In genomic region chr1:227746676-227747075, GRCh38 we compare ENCODE assay signal across 14 cellular contexts. TPM values are rescaled to one million over a fixed set of nuclear protein-coding genes. Genes with fewer than 3 reads are reported as not detected.
DNase-seq lines count a peak whose midpoint lies in the region; ATAC-seq, FAIRE-seq and TF ChIP-seq lines count a peak whose summit lies in the region.
"Had no signal": no experiment of that assay in that cellular context is flagged by ENCODE, and none has a peak within 500 bp of the region (broad histone marks: within the 10 kb centered on the region; RNA-seq: fewer than 3 reads in every experiment).

No MANE protein-coding gene starts in this region.

- TF ChIP-seq EP300 in H1 (IDR thresholded peaks at IDR 0.05; ENCODE audit: borderline replicate concordance in 1 of 2, low read depth in 2 of 2, low read length in 2 of 2): no peak
- TF ChIP-seq EP300 in ovary (IDR thresholded peaks at IDR 0.05): no peak

- H3K56ac ChIP-seq in H1 (replicated peaks; ENCODE audit: insufficient read length, low read depth, low read length): no peak overlapping the region

- peaks cover 14 to 43% of the 10 kb centered on the region in 2 experiments for H4K20me1 ChIP-seq in H1 (replicated peaks in 1 of 2; ENCODE audit: control insufficient read depth in 1 of 2, insufficient read depth in 2 of 2, low read length in 2 of 2)

- H3K4me3 Mint-ChIP-seq in activated CD8-positive, alpha-beta memory T cell treated with anti-CD3 and anti-CD28 coated beads, Interleukin-2, amount 10 ng/mL, durations not matched to agents 7 days and 5 days: no peak overlapping the region
- peak overlapping the region in 2 of 8 donors; percentile 26 to 29 for H3K4me3 Mint-ChIP-seq in CD4-positive, alpha-beta memory T cell
- no peak overlapping the region for H3K4me3 Mint-ChIP-seq in activated T-cell treated with anti-CD3 and anti-CD28 coated beads, Interleukin-2, amount 50 U/mL, for 72 hours

- no peak overlapping the region for H3K27ac ChIP-seq in CD4-positive, alpha-beta memory T cell (ENCODE audit: low read depth, low read length)
- H3K27ac ChIP-seq in H1 (ENCODE audit: low read depth, low read length) (no peak overlapping the region), ovary (peak overlapping the region; percentile 82 to 93)

- TF ChIP-seq CTCF in H1 (IDR thresholded peaks at IDR 0.05; ENCODE audit: control extremely low read depth in 1 of 3, insufficient read depth in 1 of 3, low read depth in 1 of 3, low read length in 3 of 3) (no peak), ovary (IDR thresholded peaks at IDR 0.05) (no peak)

- H2BK5ac ChIP-seq in H1 (ENCODE audit: low read depth, low read length): no peak overlapping the region; the same call in 1 of the 2 replicates

- TF ChIP-seq RAD21 in H1 (IDR thresholded peaks at IDR 0.05 in 1 of 2, conservative IDR thresholded peaks at IDR 0.05 in 1 of 2; ENCODE audit: low read depth in 2 of 2, low read length in 2 of 2): no peak

- no peak overlapping the region for H3K9ac ChIP-seq in H1 (replicated peaks in 1 of 4; ENCODE audit: extremely low read depth in 1 of 4, low read depth in 3 of 4, low read length in 3 of 4)

- H2BK120ac ChIP-seq in H1 (replicated peaks; ENCODE audit: low read depth, low read length): no peak overlapping the region

- no peak overlapping the region for H2BK12ac ChIP-seq in H1 (ENCODE audit: low read depth, low read length)

- no peak for DNase-seq in activated CD8-positive, alpha-beta memory T cell treated with anti-CD3 and anti-CD28 coated beads, Interleukin-2, amount 10 ng/mL, durations not matched to agents 7 days and 5 days
- no peak for DNase-seq in activated CD8-positive, alpha-beta memory T cell treated with anti-CD3 and anti-CD28 coated beads, Interleukin-2, amount 50 U/mL, for 48 hours
- DNase-seq in CD4-positive, alpha-beta memory T cell: no peak
- DNase-seq in H1 (ENCODE audit: low read depth in 1 of 2, low spot score in 2 of 2) (no peak), ovary (peak in 3 of 5 donors; percentile 13 to 31 (median 19)), SKM-1 (lab: John Stamatoyannopoulos, UW; ENCODE audit: unreplicated experiment) (no peak)
- DNase-seq in activated T-cell treated with anti-CD3 and anti-CD28 coated beads, Interleukin-2, amount 50 U/mL, for 72 hours: no peak
- DNase-seq: 8988T, AML-193, Calu3, DMS 273 treated with DMSO at 0.1 percent for 48 hours had no signal

- no peak overlapping the region for H3K4me3 ChIP-seq in CD4-positive, alpha-beta memory T cell (ENCODE audit: low read length in 2 of 2)
- H3K4me3 ChIP-seq in H1 (ENCODE audit: extremely low read depth in 1 of 4, insufficient read depth in 2 of 4, low read depth in 3 of 4, low read length in 4 of 4) (no peak overlapping the region), ovary (no peak overlapping the region)
- H3K4me3 ChIP-seq: BLaER1 had no signal

- no peaks in the 10 kb centered on the region for H3K23me2 ChIP-seq in H1 (ENCODE audit: low read depth, low read length)

- H3K27me3 ChIP-seq in CD4-positive, alpha-beta memory T cell (ENCODE audit: insufficient read depth, low read length): no peaks in the 10 kb centered on the region
- H3K27me3 ChIP-seq in H1 (replicated peaks in 1 of 4; ENCODE audit: control insufficient read depth in 3 of 4, extremely low read depth in 1 of 4, insufficient read depth in 3 of 4, low read length in 3 of 4) (no peaks in the 10 kb centered on the region), ovary (no peaks in the 10 kb centered on the region)
- H3K27me3 ChIP-seq: BLaER1 had no signal

- H2AK5ac ChIP-seq in H1 (ENCODE audit: low read depth, low read length): no peak overlapping the region

- CTCF ChIA-PET in activated CD8-positive, alpha-beta memory T cell treated with anti-CD3 and anti-CD28 coated beads, Interleukin-2, amount 10 ng/mL, durations not matched to agents 7 days and 5 days (lab: Charles Lee): interaction anchor here (1.4 kb wide), 1 partner anchor 10 kb away, joined by 4 read pairs; no protein-coding TSS in a partner anchor
- CTCF ChIA-PET in CD4-positive, alpha-beta memory T cell (lab: Charles Lee; ENCODE audit: partially characterized antibody): no interaction called here
- CTCF ChIA-PET in H1 (lab: Charles Lee; ENCODE audit: partially characterized antibody): interaction anchor here (0.6 kb wide), 1 partner anchor 74 kb away, joined by 4 read pairs; no protein-coding TSS in a partner anchor

- no peak overlapping the region for H3K4me2 ChIP-seq in H1 (ENCODE audit: insufficient read depth in 1 of 2, low read depth in 2 of 2, low read length in 2 of 2)

- no peaks in the 10 kb centered on the region for H3K9me3 Mint-ChIP-seq in activated CD8-positive, alpha-beta memory T cell treated with anti-CD3 and anti-CD28 coated beads, Interleukin-2, amount 10 ng/mL, durations not matched to agents 7 days and 5 days (ENCODE audit: low read depth)
- no peaks in the 10 kb centered on the region for H3K9me3 Mint-ChIP-seq in CD4-positive, alpha-beta memory T cell
- H3K9me3 Mint-ChIP-seq in activated T-cell treated with anti-CD3 and anti-CD28 coated beads, Interleukin-2, amount 50 U/mL, for 72 hours: no peaks in the 10 kb centered on the region

- no peak overlapping the region for H2BK15ac ChIP-seq in H1 (ENCODE audit: low read length)

- H3K36me3 ChIP-seq in CD4-positive, alpha-beta memory T cell (ENCODE audit: insufficient read depth, low read length): peaks cover 23% of the 10 kb centered on the region
- peaks cover 0 to 7% (median 3%) of the 10 kb centered on the region in 4 experiments; a peak in 6 of 8 replicates for H3K36me3 ChIP-seq in H1 (ENCODE audit: control insufficient read depth in 2 of 4, insufficient read depth in 4 of 4, low read length in 3 of 4)
- H3K36me3 ChIP-seq in ovary: no peaks in the 10 kb centered on the region

- H3K79me2 ChIP-seq in H1 (ENCODE audit: control insufficient read depth in 1 of 2, insufficient read depth in 2 of 2, low read length in 2 of 2): peaks cover 4 to 77% of the 10 kb centered on the region in 2 experiments; a peak in 3 of 4 replicates

- peaks cover 44% of the 10 kb centered on the region for H3K4me1 Mint-ChIP-seq in activated CD8-positive, alpha-beta memory T cell treated with anti-CD3 and anti-CD28 coated beads, Interleukin-2, amount 10 ng/mL, durations not matched to agents 7 days and 5 days
- peaks cover 33 to 75% (median 53%) of the 10 kb centered on the region in 4 donors for H3K4me1 Mint-ChIP-seq in CD4-positive, alpha-beta memory T cell
- peaks cover 13% of the 10 kb centered on the region for H3K4me1 Mint-ChIP-seq in activated T-cell treated with anti-CD3 and anti-CD28 coated beads, Interleukin-2, amount 50 U/mL, for 72 hours (ENCODE audit: low read depth)

- H3K18ac ChIP-seq in H1 (ENCODE audit: extremely low read depth, low read length): no peak overlapping the region

- POLR2A ChIA-PET in CD4-positive, alpha-beta memory T cell (lab: Charles Lee; ENCODE audit: partially characterized antibody): no interaction called here
- POLR2A ChIA-PET in H1 (lab: Charles Lee; ENCODE audit: partially characterized antibody): no interaction called here

- WGBS in H1 (ENCODE audit: extremely low coverage in 1 of 2, insufficient coverage in 1 of 2, insufficient read length in 1 of 2, insufficient replicate concordance in 2 of 2, low coverage in 1 of 2, low lambda C conversion rate in 2 of 2, missing lambda C conversion rate in 1 of 2), 2 experiments: 94% methylated on average over 6 of the region's 6 CpGs; no CpG with 5 or more reads in 1 of the 2 experiments
- WGBS in ovary, 3 donors: 73 to 78% (median 77%) methylated on average over 6 of the region's 6 CpGs

- H3K27ac Mint-ChIP-seq in activated CD8-positive, alpha-beta memory T cell treated with anti-CD3 and anti-CD28 coated beads, Interleukin-2, amount 10 ng/mL, durations not matched to agents 7 days and 5 days: peak overlapping the region; percentile 50
- peak overlapping the region in 6 of 7 donors; percentile 18 to 82 (median 68) for H3K27ac Mint-ChIP-seq in CD4-positive, alpha-beta memory T cell
- H3K27ac Mint-ChIP-seq in activated T-cell treated with anti-CD3 and anti-CD28 coated beads, Interleukin-2, amount 50 U/mL, for 72 hours: no peak overlapping the region

- no peak overlapping the region for H3K23ac ChIP-seq in H1 (ENCODE audit: insufficient read length)

- H2AFZ ChIP-seq in H1 (ENCODE audit: low read length): no peak overlapping the region

- H3K27me3 Mint-ChIP-seq in activated CD8-positive, alpha-beta memory T cell treated with anti-CD3 and anti-CD28 coated beads, Interleukin-2, amount 10 ng/mL, durations not matched to agents 7 days and 5 days: no peaks in the 10 kb centered on the region
- no peaks in the 10 kb centered on the region for H3K27me3 Mint-ChIP-seq in CD4-positive, alpha-beta memory T cell
- H3K27me3 Mint-ChIP-seq in activated T-cell treated with anti-CD3 and anti-CD28 coated beads, Interleukin-2, amount 50 U/mL, for 72 hours (ENCODE audit: low read depth): no peaks in the 10 kb centered on the region

- H3K9me3 ChIP-seq in CD4-positive, alpha-beta memory T cell (ENCODE audit: control insufficient read depth in 1 of 2, low read length in 2 of 2): no peaks in the 10 kb centered on the region
- no peaks in the 10 kb centered on the region for H3K9me3 ChIP-seq in H1 (ENCODE audit: insufficient read depth in 2 of 2, low read depth in 1 of 2, low read length in 1 of 2)
- no peaks in the 10 kb centered on the region for H3K9me3 ChIP-seq in ovary
- H3K9me3 ChIP-seq: BLaER1 had no signal

- peaks cover 14% of the 10 kb centered on the region for H3K36me3 Mint-ChIP-seq in activated CD8-positive, alpha-beta memory T cell treated with anti-CD3 and anti-CD28 coated beads, Interleukin-2, amount 10 ng/mL, durations not matched to agents 7 days and 5 days
- peaks cover 15 to 24% of the 10 kb centered on the region in 2 donors for H3K36me3 Mint-ChIP-seq in CD4-positive, alpha-beta memory T cell
- H3K36me3 Mint-ChIP-seq in activated T-cell treated with anti-CD3 and anti-CD28 coated beads, Interleukin-2, amount 50 U/mL, for 72 hours (ENCODE audit: insufficient read depth in 2 of 2): peaks cover 2 to 3% of the 10 kb centered on the region in 2 donors

- intact Hi-C loops in CD4-positive, alpha-beta memory T cell (cut with micrococcal nuclease): no loop called here
- intact Hi-C loops in ovary (cut with DNase I): no loop called here

- peaks cover 19% of the 10 kb centered on the region for H3K79me1 ChIP-seq in H1 (ENCODE audit: low read depth, low read length)

- no peak overlapping the region for H2BK20ac ChIP-seq in H1 (ENCODE audit: low read length)

- no peak overlapping the region for H3K4ac ChIP-seq in H1 (replicated peaks; ENCODE audit: insufficient read length, low read depth, low read length)

- no peak overlapping the region for H3K14ac ChIP-seq in H1 (ENCODE audit: insufficient read length)

- no peak for FAIRE-seq in H1 (lab: Jason Lieb, UNC)
- FAIRE-seq: H54 had no signal

- H4K8ac ChIP-seq in H1 (ENCODE audit: extremely low read depth, insufficient read depth, low read length): 0 out of 2 replicates have a peak overlapping the region, but pooled peaks have one; percentile 42

- H3K4me1 ChIP-seq in CD4-positive, alpha-beta memory T cell (ENCODE audit: insufficient read depth, low read length): peaks cover 59% of the 10 kb centered on the region
- H3K4me1 ChIP-seq in H1 (replicated peaks in 1 of 4; ENCODE audit: control insufficient read depth in 3 of 4, insufficient read depth in 4 of 4, low read length in 3 of 4): no peaks in the 10 kb centered on the region
- H3K4me1 ChIP-seq in ovary (ENCODE audit: insufficient read depth): peaks cover 41% of the 10 kb centered on the region

- no peak overlapping the region for H4K91ac ChIP-seq in H1 (replicated peaks; ENCODE audit: insufficient read length, low read length)

- no peak overlapping the region for H4K5ac ChIP-seq in H1 (ENCODE audit: insufficient read length, low read depth, low read length)

- ATAC-seq in activated CD8-positive, alpha-beta memory T cell treated with anti-CD3 and anti-CD28 coated beads, Interleukin-2, amount 10 ng/mL, durations not matched to agents 7 days and 5 days: no peak
- ATAC-seq in HG03571 (IDR thresholded peaks at IDR 0.05; ENCODE audit: unreplicated experiment): no peak
- no peak for ATAC-seq in activated T-cell treated with anti-CD3 and anti-CD28 coated beads, Interleukin-2, amount 50 U/mL, for 72 hours (replicated peaks in 1 of 2)

- TF ChIP-seq POLR2A in H1 (IDR thresholded peaks at IDR 0.05; ENCODE audit: control extremely low read depth in 1 of 2, low read depth in 2 of 2, low read length in 2 of 2): no peak
- no peak for TF ChIP-seq POLR2A in ovary (IDR thresholded peaks at IDR 0.05)

RNA-seq across cellular contexts. Expression of gene SNAP47, which starts 11.4 kb away (rescaled TPM):
- total RNA-seq in activated CD8-positive, alpha-beta memory T cell treated with anti-CD3 and anti-CD28 coated beads, Interleukin-2, amount 10 ng/mL, durations not matched to agents 7 days and 5 days: 10 to 100 TPM; 33.9 to 35.3 TPM
- total RNA-seq in CD4-positive, alpha-beta memory T cell: 10 to 100 TPM; 27.0 to 30.5 TPM
- polyA plus RNA-seq in CD4-positive, alpha-beta memory T cell: 10 to 100 TPM; 46.6 to 53.6 TPM
- 34.5 and 42.2 TPM in 2 replicates for total RNA-seq in H1 (2021; fragmentation: NEBNext Ultra II Directional; extraction: Animal tissue kit (Norgen Biotek cat#: 25700))
- polyA plus RNA-seq in H1 (2011; rRNA removed) (37.6 and 50.6 TPM in 2 replicates), ovary (10 to 100 TPM; 43.5 to 74.9 TPM)
- 49.1 TPM for polyA plus RNA-seq in H1 (2011; cell fraction: cytosol; rRNA removed)
- polyA plus RNA-seq in H1 (2011; cell fraction: nucleus; rRNA removed): 50.5 TPM
- 35.1 to 40.8 TPM (median 39.9 TPM) in 4 replicates for polyA plus RNA-seq in H1 (2012, experiment 1 of 2)
- polyA plus RNA-seq in H1 (2012, experiment 2 of 2): 46.2 TPM
- polyA plus RNA-seq in H1 (2013, experiment 1 of 2): 20.2 TPM
- polyA plus RNA-seq in H1 (2013, experiment 2 of 2): 20.5 TPM
- 38.0 and 45.5 TPM in 2 replicates for polyA minus RNA-seq in H1 (2011; rRNA and poly(A)+ RNA removed)
- polyA minus RNA-seq in H1 (2011; cell fraction: cytosol; rRNA and poly(A)+ RNA removed): 21.7 TPM
- 58.7 TPM for polyA minus RNA-seq in H1 (2011; cell fraction: nucleus; rRNA and poly(A)+ RNA removed)
- 100 to 1,000 TPM in 4 of 7 donors, 10 to 100 TPM in 3; 63.5 to 135 (median 106) TPM for total RNA-seq in ovary
- total RNA-seq in activated T-cell treated with anti-CD3 and anti-CD28 coated beads, Interleukin-2, amount 50 U/mL, for 72 hours: 10 to 100 TPM; 34.0 to 35.3 TPM

RNA-seq across cellular contexts. Expression of gene JMJD4, which starts 11.6 kb away (rescaled TPM):
- total RNA-seq in activated CD8-positive, alpha-beta memory T cell treated with anti-CD3 and anti-CD28 coated beads, Interleukin-2, amount 10 ng/mL, durations not matched to agents 7 days and 5 days: 10 to 100 TPM; 17.7 to 24.1 TPM
- 10 to 100 TPM; 32.4 to 34.1 TPM for total RNA-seq in CD4-positive, alpha-beta memory T cell
- 10 to 100 TPM; 22.6 to 26.9 TPM for polyA plus RNA-seq in CD4-positive, alpha-beta memory T cell
- total RNA-seq in H1 (2021; fragmentation: NEBNext Ultra II Directional; extraction: Animal tissue kit (Norgen Biotek cat#: 25700)): 13.0 and 13.2 TPM in 2 replicates
- polyA plus RNA-seq in H1 (2011; rRNA removed) (23.3 and 34.0 TPM in 2 replicates), ovary (10 to 100 TPM in 1 of 2 donors, 1 to 10 TPM in 1; 5.9 to 19.9 TPM)
- 16.8 TPM for polyA plus RNA-seq in H1 (2011; cell fraction: cytosol; rRNA removed)
- 32.3 TPM for polyA plus RNA-seq in H1 (2011; cell fraction: nucleus; rRNA removed)
- 7.5 to 14.7 TPM (median 13.9 TPM) in 4 replicates for polyA plus RNA-seq in H1 (2012, experiment 1 of 2)
- 14.4 TPM for polyA plus RNA-seq in H1 (2012, experiment 2 of 2)
- polyA plus RNA-seq in H1 (2013, experiment 1 of 2): 6.7 TPM
- 6.6 TPM for polyA plus RNA-seq in H1 (2013, experiment 2 of 2)
- polyA minus RNA-seq in H1 (2011; rRNA and poly(A)+ RNA removed): 28.2 and 34.3 TPM in 2 replicates
- polyA minus RNA-seq in H1 (2011; cell fraction: cytosol; rRNA and poly(A)+ RNA removed): 14.8 TPM
- 83.8 TPM for polyA minus RNA-seq in H1 (2011; cell fraction: nucleus; rRNA and poly(A)+ RNA removed)
- 10 to 100 TPM; 23.9 to 28.9 (median 26.4) TPM for total RNA-seq in ovary
- total RNA-seq in activated T-cell treated with anti-CD3 and anti-CD28 coated beads, Interleukin-2, amount 50 U/mL, for 72 hours: 10 to 100 TPM in 1 of 2 donors, 1 to 10 TPM in 1; 8.7 to 11.1 TPM

Comparison
In these comparisons a context has a peak if more than half of its experiments do, and no peak if none do; other contexts are left out.
1. DNase-seq: peak in ovary (3 of 5); none in activated CD8-positive, alpha-beta memory T cell treated with anti-CD3 and anti-CD28 coated beads, Interleukin-2, amount 10 ng/mL, durations not matched to agents 7 days and 5 days (single experiment), activated CD8-positive, alpha-beta memory T cell treated with anti-CD3 and anti-CD28 coated beads, Interleukin-2, amount 50 U/mL, for 48 hours (single experiment), CD4-positive, alpha-beta memory T cell (0 of 5), H1 (0 of 2), activated T-cell treated with anti-CD3 and anti-CD28 coated beads, Interleukin-2, amount 50 U/mL, for 72 hours (0 of 2) and SKM-1 (single experiment).
2. H3K27ac ChIP-seq: peak in ovary (2 of 2); none in CD4-positive, alpha-beta memory T cell (single experiment) and H1 (single experiment).